In the genomic region with DNA sequence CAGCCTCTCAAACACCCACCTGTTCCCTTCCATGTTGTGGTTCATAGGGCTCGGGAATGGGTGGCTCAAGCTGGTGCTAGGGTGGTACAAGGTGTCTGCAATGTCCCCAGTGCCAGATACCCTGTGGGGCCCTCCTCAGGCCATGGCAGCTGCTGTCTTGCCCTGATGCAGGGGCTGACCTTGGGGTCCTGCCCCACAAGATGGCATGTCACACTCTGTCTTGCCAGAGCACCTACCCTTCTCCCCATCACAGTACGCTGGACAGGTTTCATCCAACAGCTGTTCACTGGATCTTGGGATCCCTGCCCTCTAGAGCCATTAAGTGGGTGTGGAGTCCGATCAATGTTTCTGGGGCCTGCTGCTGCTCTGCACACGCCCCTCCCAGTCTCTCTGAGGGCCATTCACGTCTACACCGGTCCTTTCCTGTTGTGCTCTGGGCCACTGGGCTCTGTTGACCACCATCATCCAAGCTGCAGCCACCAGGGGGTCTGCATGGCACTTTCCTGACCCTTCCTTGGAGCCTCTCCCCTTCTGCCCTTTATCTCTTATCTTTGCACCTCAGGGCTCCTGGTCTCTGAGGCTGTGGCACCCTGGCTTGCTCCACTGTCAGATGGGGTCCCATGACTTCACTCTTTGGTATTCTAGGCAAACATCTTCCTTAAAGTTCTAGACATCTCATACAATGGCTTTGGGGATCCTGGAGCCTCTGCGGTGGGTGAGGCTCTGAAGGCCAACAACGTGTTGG, we compare ENCODE assay signal across 31 cellular contexts. TPM values are rescaled to one million over a fixed set of nuclear protein-coding genes. Genes with fewer than 3 reads are reported as not detected.
"Had no signal": no experiment of that assay in that cellular context is flagged by ENCODE, and none has a peak within 500 bp of the region (broad histone marks: within the 10 kb centered on the region; RNA-seq: fewer than 3 reads in every experiment).

No MANE protein-coding gene starts in this region.

- H2AFZ ChIP-seq: hepatocyte had no signal

- H3K4me3 Mint-ChIP-seq: natural killer cell; stimulated activated memory B cell treated with anti-CD40 and anti-IgM and Interleukin-4, amounts not matched to agents 10 μg/mL and 1 μg/mL and 100 μg/mL, for 72 hours; type B pancreatic cell had no signal

- DNase-seq: dorsolateral prefrontal cortex; effector CD4-positive, alpha-beta T cell; foreskin fibroblast; gastrocnemius medialis; left cardiac atrium; left ventricle myocardium superior; lower lobe of right lung; natural killer cell; nucleus accumbens; stimulated activated CD4-positive, alpha-beta T cell treated with anti-CD3 and anti-CD28 coated beads, Interleukin-4, amount 100 ng/mL, for 4 hours; stimulated activated naive CD8-positive, alpha-beta T cell treated with anti-CD3 and anti-CD28 coated beads, Interleukin-15, Interleukin-2, amounts not matched to agents 100 U/mL and 50 U/mL, for 24 hours; substantia nigra; testis; tibial artery had no signal

- H3K36me3 ChIP-seq: gastrocnemius medialis, heart left ventricle, lower lobe of right lung, prostate gland, right atrium auricular region, tibial artery had no signal

- ATAC-seq: esophagus mucosa; gastrocnemius medialis; heart left ventricle; left cardiac atrium; left ventricle myocardium superior; lower lobe of right lung; natural killer cell; sciatic nerve; stimulated activated memory B cell treated with anti-CD40 and anti-IgM and Interleukin-4, amounts not matched to agents 10 μg/mL and 1 μg/mL and 100 μg/mL, for 72 hours; stimulated activated naive CD8-positive, alpha-beta T cell treated with anti-CD3 and anti-CD28 coated beads, Interleukin-15, Interleukin-2, amounts not matched to agents 100 U/mL and 50 U/mL, for 24 hours had no signal

- H3K27me3 Mint-ChIP-seq: type B pancreatic cell had no signal

- FAIRE-seq: colon had no signal

- H3K9me3 ChIP-seq: gastrocnemius medialis, heart left ventricle, lower lobe of right lung, prostate gland, right atrium auricular region, testis, tibial artery had no signal

- H3K36me3 Mint-ChIP-seq: natural killer cell; stimulated activated memory B cell treated with anti-CD40 and anti-IgM and Interleukin-4, amounts not matched to agents 10 μg/mL and 1 μg/mL and 100 μg/mL, for 72 hours; type B pancreatic cell had no signal

- H3K27ac Mint-ChIP-seq: natural killer cell; stimulated activated memory B cell treated with anti-CD40 and anti-IgM and Interleukin-4, amounts not matched to agents 10 μg/mL and 1 μg/mL and 100 μg/mL, for 72 hours; type B pancreatic cell had no signal

- H3K4me2 ChIP-seq: hepatocyte had no signal

- H3K4me3 ChIP-seq: dorsolateral prefrontal cortex, gastrocnemius medialis, heart left ventricle, hepatocyte, lower lobe of right lung, prostate gland, right atrium auricular region, testis, tibial artery had no signal

- H3K79me2 ChIP-seq: hepatocyte had no signal

- H3K9me3 Mint-ChIP-seq: natural killer cell; stimulated activated memory B cell treated with anti-CD40 and anti-IgM and Interleukin-4, amounts not matched to agents 10 μg/mL and 1 μg/mL and 100 μg/mL, for 72 hours; type B pancreatic cell had no signal

- H3K4me1 ChIP-seq: gastrocnemius medialis, lower lobe of right lung, prostate gland, right atrium auricular region, testis, tibial artery had no signal

- H3K27me3 ChIP-seq: gastrocnemius medialis, hepatocyte, right atrium auricular region, testis had no signal

- H3K27ac ChIP-seq: dorsolateral prefrontal cortex, epithelial cell of prostate, gastrocnemius medialis, heart left ventricle, hepatocyte, lower lobe of right lung, prostate gland, right atrium auricular region, testis, tibial artery had no signal

RNA-seq across cellular contexts. Expression of gene LRRC74B, which starts 7.1 kb away (rescaled TPM):
- total RNA-seq: cerebellum, gastrocnemius medialis, glomerular endothelial cell, heart left ventricle, kidney epithelial cell, left cardiac atrium, left ventricle myocardium superior, mesenteric fat pad, osteocyte, right atrium auricular region, sciatic nerve, urinary bladder had no signal
- polyA plus RNA-seq: heart left ventricle, neural cell, urinary bladder had no signal

RNA-seq across cellular contexts. Expression of gene SLC7A4, which starts 20.5 kb away (rescaled TPM):
- total RNA-seq: gastrocnemius medialis, glomerular endothelial cell, natural killer cell, osteocyte had no signal
- polyA plus RNA-seq: heart left ventricle, neural cell had no signal

RNA-seq across cellular contexts. Expression of gene P2RX6, which starts 37.9 kb away (rescaled TPM):
- total RNA-seq: kidney epithelial cell had no signal
